Comparison of ENCODE assay signal across 1 cellular context in the genomic region with DNA sequence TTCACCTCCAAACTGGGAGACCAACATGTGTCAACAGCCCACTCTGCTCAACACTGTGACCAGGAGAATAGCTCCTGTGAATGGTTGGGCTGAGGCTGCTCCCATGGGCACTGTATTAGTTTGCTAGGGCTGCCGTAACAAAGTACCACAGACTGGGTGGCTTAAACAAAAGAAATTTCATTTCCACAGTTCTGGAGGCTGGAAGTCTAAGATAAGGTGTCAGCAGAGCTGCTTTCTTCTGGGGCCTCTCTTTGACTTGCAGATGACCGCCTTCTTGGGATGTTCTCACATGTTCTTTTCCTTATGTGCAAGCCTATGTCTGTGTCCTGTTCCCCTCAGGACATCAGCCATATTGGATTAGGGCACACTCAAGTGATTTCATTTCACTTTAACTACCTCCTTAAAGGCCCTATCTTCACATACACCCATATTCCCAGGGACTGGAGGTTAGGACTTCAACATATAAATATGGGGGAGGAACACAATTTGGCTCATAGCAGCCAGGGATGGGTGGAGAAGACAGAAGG.
TF ChIP-seq lines count a peak whose summit lies in the region.

No MANE protein-coding gene starts in this region.

TF ChIP-seq in K562, 482 proteins besides CTCF, POLR2A, EP300 and RAD21 (continued from another document):
- TF ChIP-seq, protein P1, sequence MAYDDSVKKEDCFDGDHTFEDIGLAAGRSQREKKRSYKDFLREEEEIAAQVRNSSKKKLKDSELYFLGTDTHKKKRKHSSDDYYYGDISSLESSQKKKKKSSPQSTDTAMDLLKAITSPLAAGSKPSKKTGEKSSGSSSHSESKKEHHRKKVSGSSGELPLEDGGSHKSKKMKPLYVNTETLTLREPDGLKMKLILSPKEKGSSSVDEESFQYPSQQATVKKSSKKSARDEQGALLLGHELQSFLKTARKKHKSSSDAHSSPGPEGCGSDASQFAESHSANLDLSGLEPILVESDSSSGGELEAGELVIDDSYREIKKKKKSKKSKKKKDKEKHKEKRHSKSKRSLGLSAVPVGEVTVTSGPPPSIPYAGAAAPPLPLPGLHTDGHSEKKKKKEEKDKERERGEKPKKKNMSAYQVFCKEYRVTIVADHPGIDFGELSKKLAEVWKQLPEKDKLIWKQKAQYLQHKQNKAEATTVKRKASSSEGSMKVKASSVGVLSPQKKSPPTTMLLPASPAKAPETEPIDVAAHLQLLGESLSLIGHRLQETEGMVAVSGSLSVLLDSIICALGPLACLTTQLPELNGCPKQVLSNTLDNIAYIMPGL (CRISPR knock-in tag; IDR thresholded peaks at IDR 0.05), result 0 out of 2 replicates have a peak, but pooled peaks have one; percentile 18
- TF ChIP-seq, protein P2, sequence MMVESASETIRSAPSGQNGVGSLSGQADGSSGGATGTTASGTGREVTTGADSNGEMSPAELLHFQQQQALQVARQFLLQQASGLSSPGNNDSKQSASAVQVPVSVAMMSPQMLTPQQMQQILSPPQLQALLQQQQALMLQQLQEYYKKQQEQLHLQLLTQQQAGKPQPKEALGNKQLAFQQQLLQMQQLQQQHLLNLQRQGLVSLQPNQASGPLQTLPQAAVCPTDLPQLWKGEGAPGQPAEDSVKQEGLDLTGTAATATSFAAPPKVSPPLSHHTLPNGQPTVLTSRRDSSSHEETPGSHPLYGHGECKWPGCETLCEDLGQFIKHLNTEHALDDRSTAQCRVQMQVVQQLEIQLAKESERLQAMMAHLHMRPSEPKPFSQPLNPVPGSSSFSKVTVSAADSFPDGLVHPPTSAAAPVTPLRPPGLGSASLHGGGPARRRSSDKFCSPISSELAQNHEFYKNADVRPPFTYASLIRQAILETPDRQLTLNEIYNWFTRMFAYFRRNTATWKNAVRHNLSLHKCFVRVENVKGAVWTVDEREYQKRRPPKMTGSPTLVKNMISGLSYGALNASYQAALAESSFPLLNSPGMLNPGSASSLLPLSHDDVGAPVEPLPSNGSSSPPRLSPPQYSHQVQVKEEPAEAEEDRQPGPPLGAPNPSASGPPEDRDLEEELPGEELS (CRISPR knock-in tag; IDR thresholded peaks at IDR 0.05; ENCODE audit: borderline replicate concordance), result no peak
- TF ChIP-seq, protein P3, sequence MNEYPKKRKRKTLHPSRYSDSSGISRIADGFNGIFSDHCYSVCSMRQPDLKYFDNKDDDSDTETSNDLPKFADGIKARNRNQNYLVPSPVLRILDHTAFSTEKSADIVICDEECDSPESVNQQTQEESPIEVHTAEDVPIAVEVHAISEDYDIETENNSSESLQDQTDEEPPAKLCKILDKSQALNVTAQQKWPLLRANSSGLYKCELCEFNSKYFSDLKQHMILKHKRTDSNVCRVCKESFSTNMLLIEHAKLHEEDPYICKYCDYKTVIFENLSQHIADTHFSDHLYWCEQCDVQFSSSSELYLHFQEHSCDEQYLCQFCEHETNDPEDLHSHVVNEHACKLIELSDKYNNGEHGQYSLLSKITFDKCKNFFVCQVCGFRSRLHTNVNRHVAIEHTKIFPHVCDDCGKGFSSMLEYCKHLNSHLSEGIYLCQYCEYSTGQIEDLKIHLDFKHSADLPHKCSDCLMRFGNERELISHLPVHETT (CRISPR knock-in tag; conservative IDR thresholded peaks at IDR 0.05 in 1 of 2, IDR thresholded peaks at IDR 0.05 in 1 of 2), result no peak
- TF ChIP-seq E2F3 (CRISPR knock-in tag; IDR thresholded peaks at IDR 0.05), result no peak
- TF ChIP-seq, protein P4, sequence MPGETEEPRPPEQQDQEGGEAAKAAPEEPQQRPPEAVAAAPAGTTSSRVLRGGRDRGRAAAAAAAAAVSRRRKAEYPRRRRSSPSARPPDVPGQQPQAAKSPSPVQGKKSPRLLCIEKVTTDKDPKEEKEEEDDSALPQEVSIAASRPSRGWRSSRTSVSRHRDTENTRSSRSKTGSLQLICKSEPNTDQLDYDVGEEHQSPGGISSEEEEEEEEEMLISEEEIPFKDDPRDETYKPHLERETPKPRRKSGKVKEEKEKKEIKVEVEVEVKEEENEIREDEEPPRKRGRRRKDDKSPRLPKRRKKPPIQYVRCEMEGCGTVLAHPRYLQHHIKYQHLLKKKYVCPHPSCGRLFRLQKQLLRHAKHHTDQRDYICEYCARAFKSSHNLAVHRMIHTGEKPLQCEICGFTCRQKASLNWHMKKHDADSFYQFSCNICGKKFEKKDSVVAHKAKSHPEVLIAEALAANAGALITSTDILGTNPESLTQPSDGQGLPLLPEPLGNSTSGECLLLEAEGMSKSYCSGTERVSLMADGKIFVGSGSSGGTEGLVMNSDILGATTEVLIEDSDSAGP (CRISPR knock-in tag; IDR thresholded peaks at IDR 0.05), result no peak
- TF ChIP-seq ZNF766 (CRISPR knock-in tag; conservative IDR thresholded peaks at IDR 0.05), result peak; percentile 78
- no peak for TF ChIP-seq NR2C1 (IDR thresholded peaks at IDR 0.05)
- TF ChIP-seq NR2C1 (tag; IDR thresholded peaks at IDR 0.05), result 0 out of 2 replicates have a peak, but pooled peaks have one; percentile 44
- TF ChIP-seq ZNF583 (CRISPR knock-in tag; IDR thresholded peaks at IDR 0.05), result peak; percentile 10; the same call in 1 of the 2 replicates
- 0 out of 2 replicates have a peak, but pooled peaks have one; percentile 55 for TF ChIP-seq HDAC8 (tag; IDR thresholded peaks at IDR 0.05)
- peak; percentile 67 for TF ChIP-seq RBFOX2 (IDR thresholded peaks at IDR 0.05; ENCODE audit: low read depth, low read length)
- peak in 1 of 2 experiments; percentile 34; a peak in 1 of 4 replicates for TF ChIP-seq FOXK2 (conservative IDR thresholded peaks at IDR 0.05 in 1 of 2, IDR thresholded peaks at IDR 0.05 in 1 of 2; ENCODE audit: low read depth in 2 of 2)
- TF ChIP-seq, protein P5, sequence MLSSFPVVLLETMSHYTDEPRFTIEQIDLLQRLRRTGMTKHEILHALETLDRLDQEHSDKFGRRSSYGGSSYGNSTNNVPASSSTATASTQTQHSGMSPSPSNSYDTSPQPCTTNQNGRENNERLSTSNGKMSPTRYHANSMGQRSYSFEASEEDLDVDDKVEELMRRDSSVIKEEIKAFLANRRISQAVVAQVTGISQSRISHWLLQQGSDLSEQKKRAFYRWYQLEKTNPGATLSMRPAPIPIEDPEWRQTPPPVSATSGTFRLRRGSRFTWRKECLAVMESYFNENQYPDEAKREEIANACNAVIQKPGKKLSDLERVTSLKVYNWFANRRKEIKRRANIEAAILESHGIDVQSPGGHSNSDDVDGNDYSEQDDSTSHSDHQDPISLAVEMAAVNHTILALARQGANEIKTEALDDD (IDR thresholded peaks at IDR 0.05), result peak; percentile 48; the same call in 1 of the 2 replicates
- TF ChIP-seq, protein P6, sequence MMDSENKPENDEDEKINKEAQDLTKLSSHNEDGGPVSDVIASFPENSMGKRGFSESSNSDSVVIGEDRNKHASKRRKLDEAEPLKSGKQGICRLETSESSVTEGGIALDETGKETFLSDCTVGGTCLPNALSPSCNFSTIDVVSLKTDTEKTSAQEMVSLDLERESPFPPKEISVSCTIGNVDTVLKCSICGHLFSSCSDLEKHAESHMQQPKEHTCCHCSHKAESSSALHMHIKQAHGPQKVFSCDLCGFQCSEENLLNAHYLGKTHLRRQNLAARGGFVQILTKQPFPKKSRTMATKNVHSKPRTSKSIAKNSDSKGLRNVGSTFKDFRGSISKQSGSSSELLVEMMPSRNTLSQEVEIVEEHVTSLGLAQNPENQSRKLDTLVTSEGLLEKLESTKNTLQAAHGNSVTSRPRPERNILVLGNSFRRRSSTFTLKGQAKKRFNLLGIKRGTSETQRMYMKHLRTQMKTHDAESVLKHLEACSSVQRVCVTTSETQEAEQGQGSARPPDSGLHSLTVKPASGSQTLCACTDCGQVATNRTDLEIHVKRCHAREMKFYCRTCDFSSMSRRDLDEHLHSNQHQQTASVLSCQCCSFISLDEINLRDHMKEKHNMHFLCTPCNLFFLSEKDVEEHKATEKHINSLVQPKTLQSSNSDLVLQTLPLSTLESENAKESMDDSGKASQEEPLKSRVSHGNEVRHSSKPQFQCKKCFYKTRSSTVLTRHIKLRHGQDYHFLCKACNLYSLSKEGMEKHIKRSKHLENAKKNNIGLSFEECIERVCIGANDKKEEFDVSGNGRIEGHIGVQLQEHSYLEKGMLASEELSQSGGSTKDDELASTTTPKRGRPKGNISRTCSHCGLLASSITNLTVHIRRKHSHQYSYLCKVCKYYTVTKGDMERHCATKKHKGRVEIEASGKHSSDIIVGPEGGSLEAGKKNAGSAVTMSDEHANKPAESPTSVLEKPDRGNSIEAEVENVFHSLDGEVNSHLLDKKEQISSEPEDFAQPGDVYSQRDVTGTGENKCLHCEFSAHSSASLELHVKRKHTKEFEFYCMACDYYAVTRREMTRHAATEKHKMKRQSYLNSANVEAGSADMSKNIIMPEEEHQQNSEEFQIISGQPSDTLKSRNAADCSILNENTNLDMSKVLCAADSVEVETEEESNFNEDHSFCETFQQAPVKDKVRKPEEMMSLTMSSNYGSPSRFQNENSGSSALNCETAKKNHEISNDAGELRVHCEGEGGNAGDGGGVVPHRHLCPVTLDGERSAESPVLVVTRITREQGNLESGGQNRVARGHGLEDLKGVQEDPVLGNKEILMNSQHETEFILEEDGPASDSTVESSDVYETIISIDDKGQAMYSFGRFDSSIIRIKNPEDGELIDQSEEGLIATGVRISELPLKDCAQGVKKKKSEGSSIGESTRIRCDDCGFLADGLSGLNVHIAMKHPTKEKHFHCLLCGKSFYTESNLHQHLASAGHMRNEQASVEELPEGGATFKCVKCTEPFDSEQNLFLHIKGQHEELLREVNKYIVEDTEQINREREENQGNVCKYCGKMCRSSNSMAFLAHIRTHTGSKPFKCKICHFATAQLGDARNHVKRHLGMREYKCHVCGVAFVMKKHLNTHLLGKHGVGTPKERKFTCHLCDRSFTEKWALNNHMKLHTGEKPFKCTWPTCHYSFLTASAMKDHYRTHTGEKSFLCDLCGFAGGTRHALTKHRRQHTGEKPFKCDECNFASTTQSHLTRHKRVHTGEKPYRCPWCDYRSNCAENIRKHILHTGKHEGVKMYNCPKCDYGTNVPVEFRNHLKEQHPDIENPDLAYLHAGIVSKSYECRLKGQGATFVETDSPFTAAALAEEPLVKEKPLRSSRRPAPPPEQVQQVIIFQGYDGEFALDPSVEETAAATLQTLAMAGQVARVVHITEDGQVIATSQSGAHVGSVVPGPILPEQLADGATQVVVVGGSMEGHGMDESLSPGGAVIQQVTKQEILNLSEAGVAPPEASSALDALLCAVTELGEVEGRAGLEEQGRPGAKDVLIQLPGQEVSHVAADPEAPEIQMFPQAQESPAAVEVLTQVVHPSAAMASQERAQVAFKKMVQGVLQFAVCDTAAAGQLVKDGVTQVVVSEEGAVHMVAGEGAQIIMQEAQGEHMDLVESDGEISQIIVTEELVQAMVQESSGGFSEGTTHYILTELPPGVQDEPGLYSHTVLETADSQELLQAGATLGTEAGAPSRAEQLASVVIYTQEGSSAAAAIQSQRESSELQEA (IDR thresholded peaks at IDR 0.05; ENCODE audit: low read depth), result no peak
- TF ChIP-seq POLR2AphosphoS5 (IDR thresholded peaks at IDR 0.05; ENCODE audit: control insufficient read depth, insufficient read depth, low read depth, low read length), result peak; percentile 58; the same call in 1 of the 2 replicates
- TF ChIP-seq OTX1 (CRISPR knock-in tag; IDR thresholded peaks at IDR 0.05), result peak; percentile 9; the same call in 1 of the 2 replicates
- TF ChIP-seq LARP7 (IDR thresholded peaks at IDR 0.05), result peak; percentile 91; the same call in 1 of the 2 replicates
- TF ChIP-seq NFE2L1 (tag; IDR thresholded peaks at IDR 0.05; ENCODE audit: borderline replicate concordance, low read depth), result no peak
- peak; percentile 50; the same call in 1 of the 2 replicates for TF ChIP-seq TCF3 (CRISPR knock-in tag; IDR thresholded peaks at IDR 0.05)
- TF ChIP-seq, protein P7, sequence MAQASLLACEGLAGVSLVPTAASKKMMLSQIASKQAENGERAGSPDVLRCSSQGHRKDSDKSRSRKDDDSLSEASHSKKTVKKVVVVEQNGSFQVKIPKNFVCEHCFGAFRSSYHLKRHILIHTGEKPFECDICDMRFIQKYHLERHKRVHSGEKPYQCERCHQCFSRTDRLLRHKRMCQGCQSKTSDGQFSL (CRISPR knock-in tag; IDR thresholded peaks at IDR 0.05), result no peak
- TF ChIP-seq, protein P7 (tag; IDR thresholded peaks at IDR 0.05), result 0 out of 4 replicates have a peak, but pooled peaks of 1 of the 2 experiments have one; percentile 53
- 0 out of 2 replicates have a peak, but pooled peaks have one; percentile 24 for TF ChIP-seq TEAD4 (IDR thresholded peaks at IDR 0.05; ENCODE audit: low read length)
- TF ChIP-seq TEAD4 (CRISPR knock-in tag; IDR thresholded peaks at IDR 0.05; ENCODE audit: borderline replicate concordance), result no peak
- no peak; the same call in 1 of the 2 replicates for TF ChIP-seq NR1H2 (CRISPR knock-in tag; IDR thresholded peaks at IDR 0.05)
